21 cellular contexts compared by ENCODE assay signal in genomic region chr1:66443793-66444192, GRCh38.
DNase-seq lines count a peak whose midpoint lies in the region; ATAC-seq and TF ChIP-seq lines count a peak whose summit lies in the region.
"Had no signal": no experiment of that assay in that cellular context is flagged by ENCODE, and none has a peak within 500 bp of the region (broad histone marks: within the 10 kb centered on the region; RNA-seq: fewer than 3 reads in every experiment).

No MANE protein-coding gene starts in this region.

- peaks cover 12% of the 10 kb centered on the region for H3F3A ChIP-seq in MM.1S (ENCODE audit: insufficient read depth, low read length)

- H3K27ac ChIP-seq in MM.1S (ENCODE audit: low read length) = no peak overlapping the region
- H3K27ac ChIP-seq: epithelial cell of prostate, transverse colon had no signal

- peaks cover 3% of the 10 kb centered on the region for H3K27me3 Mint-ChIP-seq in activated naive CD8-positive, alpha-beta T cell
- peaks cover 7% of the 10 kb centered on the region for H3K27me3 Mint-ChIP-seq in activated naive CD8-positive, alpha-beta T cell treated with anti-CD3 and anti-CD28 coated beads for 36 hours
- H3K27me3 Mint-ChIP-seq in stimulated activated naive B cell treated with anti-CD40 and anti-IgM and Interleukin-4, amounts not matched to agents 10 μg/mL and 1 μg/mL and 100 μg/mL, for 72 hours = no peaks in the 10 kb centered on the region

- H3K27me3 ChIP-seq in MM.1S (replicated peaks; ENCODE audit: insufficient read depth, low read length) = no peaks in the 10 kb centered on the region
- H3K27me3 ChIP-seq: transverse colon had no signal

- H3K79me2 ChIP-seq in MM.1S (ENCODE audit: low read length) = no peaks in the 10 kb centered on the region

- H2AFZ ChIP-seq in MM.1S (ENCODE audit: low read length) = no peak overlapping the region

- peak overlapping the region; percentile 50 for H3K27ac Mint-ChIP-seq in activated naive CD8-positive, alpha-beta T cell
- no peak overlapping the region for H3K27ac Mint-ChIP-seq in activated naive CD8-positive, alpha-beta T cell treated with anti-CD3 and anti-CD28 coated beads for 36 hours
- H3K27ac Mint-ChIP-seq in stimulated activated naive B cell treated with anti-CD40 and anti-IgM and Interleukin-4, amounts not matched to agents 10 μg/mL and 1 μg/mL and 100 μg/mL, for 72 hours = peak overlapping the region; percentile 63

- TF ChIP-seq CTCF in MM.1S (IDR thresholded peaks at IDR 0.05; ENCODE audit: low read length) (peak; percentile 16; the same call in 1 of the 2 replicates), choroid plexus epithelial cell (conservative IDR thresholded peaks at IDR 0.05; ENCODE audit: low read depth, low read length) (peak; percentile 32)

- no peaks in the 10 kb centered on the region for H3K36me3 Mint-ChIP-seq in activated naive CD8-positive, alpha-beta T cell
- H3K36me3 Mint-ChIP-seq in activated naive CD8-positive, alpha-beta T cell treated with anti-CD3 and anti-CD28 coated beads for 36 hours = peaks cover 2% of the 10 kb centered on the region
- H3K36me3 Mint-ChIP-seq in stimulated activated naive B cell treated with anti-CD40 and anti-IgM and Interleukin-4, amounts not matched to agents 10 μg/mL and 1 μg/mL and 100 μg/mL, for 72 hours = no peaks in the 10 kb centered on the region

- no peaks in the 10 kb centered on the region for H3K9me3 Mint-ChIP-seq in activated naive CD8-positive, alpha-beta T cell (ENCODE audit: low read depth)
- peaks cover 2% of the 10 kb centered on the region for H3K9me3 Mint-ChIP-seq in activated naive CD8-positive, alpha-beta T cell treated with anti-CD3 and anti-CD28 coated beads for 36 hours
- H3K9me3 Mint-ChIP-seq in stimulated activated naive B cell treated with anti-CD40 and anti-IgM and Interleukin-4, amounts not matched to agents 10 μg/mL and 1 μg/mL and 100 μg/mL, for 72 hours = no peaks in the 10 kb centered on the region

- no peak overlapping the region for H3K4me3 Mint-ChIP-seq in activated naive CD8-positive, alpha-beta T cell
- no peak overlapping the region for H3K4me3 Mint-ChIP-seq in activated naive CD8-positive, alpha-beta T cell treated with anti-CD3 and anti-CD28 coated beads for 36 hours
- no peak overlapping the region for H3K4me3 Mint-ChIP-seq in stimulated activated naive B cell treated with anti-CD40 and anti-IgM and Interleukin-4, amounts not matched to agents 10 μg/mL and 1 μg/mL and 100 μg/mL, for 72 hours

- peaks cover 38% of the 10 kb centered on the region for H3K4me1 Mint-ChIP-seq in activated naive CD8-positive, alpha-beta T cell (ENCODE audit: low read depth)
- H3K4me1 Mint-ChIP-seq in activated naive CD8-positive, alpha-beta T cell treated with anti-CD3 and anti-CD28 coated beads for 36 hours = peaks cover 42% of the 10 kb centered on the region
- peaks cover 32 to 45% of the 10 kb centered on the region in 2 donors for H3K4me1 Mint-ChIP-seq in stimulated activated naive B cell treated with anti-CD40 and anti-IgM and Interleukin-4, amounts not matched to agents 10 μg/mL and 1 μg/mL and 100 μg/mL, for 72 hours

- peaks cover 37% of the 10 kb centered on the region for H3K4me1 ChIP-seq in MM.1S (ENCODE audit: low read length)

- no peaks in the 10 kb centered on the region for H3K36me3 ChIP-seq in MM.1S (replicated peaks; ENCODE audit: insufficient read depth, low read length)
- H3K36me3 ChIP-seq: transverse colon had no signal

- no peak for ATAC-seq in stimulated activated naive B cell treated with anti-CD40 and anti-IgM and Interleukin-4, amounts not matched to agents 10 μg/mL and 1 μg/mL and 100 μg/mL, for 72 hours (replicated peaks)
- ATAC-seq in left ventricle myocardium superior = no peak
- ATAC-seq: left cardiac atrium, SK-N-SH treated with all-trans-retinoic acid at 6 μM for 48 hours had no signal

- no peak overlapping the region for H3K9ac ChIP-seq in MM.1S (ENCODE audit: low read length)

- H3K9me3 ChIP-seq in MM.1S (replicated peaks; ENCODE audit: insufficient read depth, low read length) = no peaks in the 10 kb centered on the region
- H3K9me3 ChIP-seq: transverse colon had no signal

- H3K4me2 ChIP-seq in MM.1S (ENCODE audit: low read depth, low read length) = no peak overlapping the region

- intact Hi-C loops in left ventricle myocardium superior (cut with micrococcal nuclease) = no loop called here

- no peaks in the 10 kb centered on the region for H4K20me1 ChIP-seq in MM.1S (ENCODE audit: insufficient read depth, low read length)

- H3K9me2 ChIP-seq in MM.1S (replicated peaks; ENCODE audit: insufficient read depth, low read length) = no peaks in the 10 kb centered on the region

- DNase-seq in activated naive CD8-positive, alpha-beta T cell treated with anti-CD3 and anti-CD28 coated beads for 36 hours = no peak
- DNase-seq in MM.1S (no peak), choroid plexus epithelial cell (ENCODE audit: low read depth) (peak; percentile 56), DMS153 treated with DMSO at 0.1 percent for 48 hours (lab: John Stamatoyannopoulos, UW; ENCODE audit: unreplicated experiment) (no peak), COR-L47 (lab: John Stamatoyannopoulos, UW) (no peak), left ventricle myocardium superior (no peak)
- no peak for DNase-seq in stimulated activated naive B cell treated with anti-CD40 and anti-IgM and Interleukin-4, amounts not matched to agents 10 μg/mL and 1 μg/mL and 100 μg/mL, for 72 hours
- DNase-seq: activated CD4-positive, alpha-beta T cell treated with anti-CD3 and anti-CD28 coated beads for 4 hours; activated CD8-positive, alpha-beta memory T cell treated with anti-CD3 and anti-CD28 coated beads, Interleukin-2, amount 50 U/mL, for 4 hours; activated naive CD4-positive, alpha-beta T cell; dermis blood vessel endothelial cell; Kasumi-1; left cardiac atrium; NCI-H748 treated with DMSO at 0.1 percent for 48 hours; occipital lobe; right cardiac atrium; stimulated activated naive CD4-positive, alpha-beta T cell treated with Interleukin-2 at 50 U/mL for 16 hours; transverse colon had no signal

- no peak overlapping the region for H3K4me3 ChIP-seq in MM.1S (ENCODE audit: low read length)
- no peak overlapping the region for H3K4me3 ChIP-seq in choroid plexus epithelial cell (ENCODE audit: low read depth, low read length)
- H3K4me3 ChIP-seq: transverse colon had no signal
